1 cellular context compared by ENCODE assay signal in genomic region chr12:23504043-23504442, GRCh38.
A peak's percentile ranks its signal among the peaks of the same experiment; 100 is the strongest.
TF ChIP-seq lines count a peak whose summit lies in the region.

No MANE protein-coding gene starts in this region.

TF ChIP-seq in K562, 482 proteins besides CTCF, POLR2A, EP300 and RAD21 (continued from another document):
- TF ChIP-seq, protein P1, sequence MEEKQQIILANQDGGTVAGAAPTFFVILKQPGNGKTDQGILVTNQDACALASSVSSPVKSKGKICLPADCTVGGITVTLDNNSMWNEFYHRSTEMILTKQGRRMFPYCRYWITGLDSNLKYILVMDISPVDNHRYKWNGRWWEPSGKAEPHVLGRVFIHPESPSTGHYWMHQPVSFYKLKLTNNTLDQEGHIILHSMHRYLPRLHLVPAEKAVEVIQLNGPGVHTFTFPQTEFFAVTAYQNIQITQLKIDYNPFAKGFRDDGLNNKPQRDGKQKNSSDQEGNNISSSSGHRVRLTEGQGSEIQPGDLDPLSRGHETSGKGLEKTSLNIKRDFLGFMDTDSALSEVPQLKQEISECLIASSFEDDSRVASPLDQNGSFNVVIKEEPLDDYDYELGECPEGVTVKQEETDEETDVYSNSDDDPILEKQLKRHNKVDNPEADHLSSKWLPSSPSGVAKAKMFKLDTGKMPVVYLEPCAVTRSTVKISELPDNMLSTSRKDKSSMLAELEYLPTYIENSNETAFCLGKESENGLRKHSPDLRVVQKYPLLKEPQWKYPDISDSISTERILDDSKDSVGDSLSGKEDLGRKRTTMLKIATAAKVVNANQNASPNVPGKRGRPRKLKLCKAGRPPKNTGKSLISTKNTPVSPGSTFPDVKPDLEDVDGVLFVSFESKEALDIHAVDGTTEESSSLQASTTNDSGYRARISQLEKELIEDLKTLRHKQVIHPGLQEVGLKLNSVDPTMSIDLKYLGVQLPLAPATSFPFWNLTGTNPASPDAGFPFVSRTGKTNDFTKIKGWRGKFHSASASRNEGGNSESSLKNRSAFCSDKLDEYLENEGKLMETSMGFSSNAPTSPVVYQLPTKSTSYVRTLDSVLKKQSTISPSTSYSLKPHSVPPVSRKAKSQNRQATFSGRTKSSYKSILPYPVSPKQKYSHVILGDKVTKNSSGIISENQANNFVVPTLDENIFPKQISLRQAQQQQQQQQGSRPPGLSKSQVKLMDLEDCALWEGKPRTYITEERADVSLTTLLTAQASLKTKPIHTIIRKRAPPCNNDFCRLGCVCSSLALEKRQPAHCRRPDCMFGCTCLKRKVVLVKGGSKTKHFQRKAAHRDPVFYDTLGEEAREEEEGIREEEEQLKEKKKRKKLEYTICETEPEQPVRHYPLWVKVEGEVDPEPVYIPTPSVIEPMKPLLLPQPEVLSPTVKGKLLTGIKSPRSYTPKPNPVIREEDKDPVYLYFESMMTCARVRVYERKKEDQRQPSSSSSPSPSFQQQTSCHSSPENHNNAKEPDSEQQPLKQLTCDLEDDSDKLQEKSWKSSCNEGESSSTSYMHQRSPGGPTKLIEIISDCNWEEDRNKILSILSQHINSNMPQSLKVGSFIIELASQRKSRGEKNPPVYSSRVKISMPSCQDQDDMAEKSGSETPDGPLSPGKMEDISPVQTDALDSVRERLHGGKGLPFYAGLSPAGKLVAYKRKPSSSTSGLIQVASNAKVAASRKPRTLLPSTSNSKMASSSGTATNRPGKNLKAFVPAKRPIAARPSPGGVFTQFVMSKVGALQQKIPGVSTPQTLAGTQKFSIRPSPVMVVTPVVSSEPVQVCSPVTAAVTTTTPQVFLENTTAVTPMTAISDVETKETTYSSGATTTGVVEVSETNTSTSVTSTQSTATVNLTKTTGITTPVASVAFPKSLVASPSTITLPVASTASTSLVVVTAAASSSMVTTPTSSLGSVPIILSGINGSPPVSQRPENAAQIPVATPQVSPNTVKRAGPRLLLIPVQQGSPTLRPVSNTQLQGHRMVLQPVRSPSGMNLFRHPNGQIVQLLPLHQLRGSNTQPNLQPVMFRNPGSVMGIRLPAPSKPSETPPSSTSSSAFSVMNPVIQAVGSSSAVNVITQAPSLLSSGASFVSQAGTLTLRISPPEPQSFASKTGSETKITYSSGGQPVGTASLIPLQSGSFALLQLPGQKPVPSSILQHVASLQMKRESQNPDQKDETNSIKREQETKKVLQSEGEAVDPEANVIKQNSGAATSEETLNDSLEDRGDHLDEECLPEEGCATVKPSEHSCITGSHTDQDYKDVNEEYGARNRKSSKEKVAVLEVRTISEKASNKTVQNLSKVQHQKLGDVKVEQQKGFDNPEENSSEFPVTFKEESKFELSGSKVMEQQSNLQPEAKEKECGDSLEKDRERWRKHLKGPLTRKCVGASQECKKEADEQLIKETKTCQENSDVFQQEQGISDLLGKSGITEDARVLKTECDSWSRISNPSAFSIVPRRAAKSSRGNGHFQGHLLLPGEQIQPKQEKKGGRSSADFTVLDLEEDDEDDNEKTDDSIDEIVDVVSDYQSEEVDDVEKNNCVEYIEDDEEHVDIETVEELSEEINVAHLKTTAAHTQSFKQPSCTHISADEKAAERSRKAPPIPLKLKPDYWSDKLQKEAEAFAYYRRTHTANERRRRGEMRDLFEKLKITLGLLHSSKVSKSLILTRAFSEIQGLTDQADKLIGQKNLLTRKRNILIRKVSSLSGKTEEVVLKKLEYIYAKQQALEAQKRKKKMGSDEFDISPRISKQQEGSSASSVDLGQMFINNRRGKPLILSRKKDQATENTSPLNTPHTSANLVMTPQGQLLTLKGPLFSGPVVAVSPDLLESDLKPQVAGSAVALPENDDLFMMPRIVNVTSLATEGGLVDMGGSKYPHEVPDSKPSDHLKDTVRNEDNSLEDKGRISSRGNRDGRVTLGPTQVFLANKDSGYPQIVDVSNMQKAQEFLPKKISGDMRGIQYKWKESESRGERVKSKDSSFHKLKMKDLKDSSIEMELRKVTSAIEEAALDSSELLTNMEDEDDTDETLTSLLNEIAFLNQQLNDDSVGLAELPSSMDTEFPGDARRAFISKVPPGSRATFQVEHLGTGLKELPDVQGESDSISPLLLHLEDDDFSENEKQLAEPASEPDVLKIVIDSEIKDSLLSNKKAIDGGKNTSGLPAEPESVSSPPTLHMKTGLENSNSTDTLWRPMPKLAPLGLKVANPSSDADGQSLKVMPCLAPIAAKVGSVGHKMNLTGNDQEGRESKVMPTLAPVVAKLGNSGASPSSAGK (IDR thresholded peaks at IDR 0.05) = peak; percentile 37; the same call in 1 of the 2 replicates
- no peak for TF ChIP-seq CHCHD3 (CRISPR knock-in tag; IDR thresholded peaks at IDR 0.05)
